12 cellular contexts compared by ENCODE assay signal in genomic region chr3:188051801-188052228, GRCh38.
A peak's percentile ranks its signal among the peaks of the same experiment; 100 is the strongest.
DNase-seq lines count a peak whose midpoint lies in the region; ATAC-seq and TF ChIP-seq lines count a peak whose summit lies in the region.
"Had no signal": no experiment of that assay in that cellular context is flagged by ENCODE, and none has a peak within 500 bp of the region (broad histone marks: within the 10 kb centered on the region; RNA-seq: fewer than 3 reads in every experiment).

No MANE protein-coding gene starts in this region.

- H3K9me3 ChIP-seq in SK-N-SH (no peaks in the 10 kb centered on the region), right cardiac atrium (ENCODE audit: control insufficient read depth, low read length) (no peaks in the 10 kb centered on the region), GM23248 (ENCODE audit: low read depth) (no peaks in the 10 kb centered on the region)
- H3K9me3 ChIP-seq: HAP-1 had no signal

- H3K36me3 Mint-ChIP-seq in activated CD8-positive, alpha-beta memory T cell treated with anti-CD3 and anti-CD28 coated beads, Interleukin-2, amount 10 ng/mL, durations not matched to agents 7 days and 5 days: no peaks in the 10 kb centered on the region

- H3K4me2 ChIP-seq in SK-N-SH (peak overlapping the region; percentile 29; the same call in 1 of the 2 replicates), GM23248 (ENCODE audit: unreplicated experiment) (no peak overlapping the region)

- no peaks in the 10 kb centered on the region for H3K79me2 ChIP-seq in SK-N-SH (ENCODE audit: insufficient read depth)
- H3K79me2 ChIP-seq in GM23248 (ENCODE audit: insufficient read depth): no peaks in the 10 kb centered on the region

- no peak overlapping the region for H3K27ac ChIP-seq in SK-N-SH (ENCODE audit: low read depth in 2 of 2, low read length in 1 of 2)
- H3K27ac ChIP-seq in right cardiac atrium (ENCODE audit: low read length): peak overlapping the region; percentile 94
- peak overlapping the region; percentile 53 for H3K27ac ChIP-seq in urinary bladder (ENCODE audit: low read depth)
- no peak overlapping the region for H3K27ac ChIP-seq in GM23248
- H3K27ac ChIP-seq: 22Rv1 had no signal

- no peak for TF ChIP-seq CTCF in SK-N-SH (IDR thresholded peaks at IDR 0.05)

- TF ChIP-seq RAD21 in SK-N-SH (IDR thresholded peaks at IDR 0.05; ENCODE audit: low read length): no peak

- H2AFZ ChIP-seq in SK-N-SH (ENCODE audit: low read depth) (no peak overlapping the region), GM23248 (no peak overlapping the region)

- WGBS in SK-N-SH (ENCODE audit: low lambda C conversion rate): 75% methylated on average over 9 of the region's 9 CpGs
- WGBS in right cardiac atrium: 44% methylated on average over 9 of the region's 9 CpGs
- WGBS in urinary bladder: 35% methylated on average over 9 of the region's 9 CpGs
- 75 to 84% methylated on average over 8 to 9 of the region's 9 CpGs for WGBS in GM23248 (ENCODE audit: low coverage in 1 of 2, low lambda C conversion rate in 2 of 2, missing lambda C conversion rate in 2 of 2), 2 experiments

- H3K4me3 ChIP-seq in SK-N-SH (ENCODE audit: low read depth in 2 of 2, low read length in 1 of 2) (no peak overlapping the region), right cardiac atrium (ENCODE audit: low read length) (no peak overlapping the region), urinary bladder (ENCODE audit: low read depth, low read length) (no peak overlapping the region), GM23248 (no peak overlapping the region)
- H3K4me3 ChIP-seq: HAP-1 had no signal

- in situ Hi-C loops in GM23248 (cut with MboI): no loop called here

- H3K4me1 ChIP-seq in SK-N-SH (ENCODE audit: control insufficient read depth in 1 of 2, insufficient read depth in 2 of 2, low read depth in 1 of 2, low read length in 1 of 2) (peaks cover 0 to 23% of the 10 kb centered on the region in 2 experiments; a peak in 2 of 4 replicates), right cardiac atrium (ENCODE audit: control insufficient read depth, insufficient read depth, low read length) (peaks cover 3% of the 10 kb centered on the region), urinary bladder (ENCODE audit: insufficient read depth) (no peaks in the 10 kb centered on the region), GM23248 (ENCODE audit: insufficient read depth) (peaks cover 8% of the 10 kb centered on the region)
- H3K4me1 ChIP-seq: HAP-1 had no signal

- H3K9me2 ChIP-seq in SK-N-SH: no peaks in the 10 kb centered on the region
- no peaks in the 10 kb centered on the region for H3K9me2 ChIP-seq in GM23248 (ENCODE audit: insufficient read depth)

- CTCF ChIA-PET in SK-N-SH (lab: Yijun Ruan, JAX): interaction anchor here (1.6 kb wide), 1 partner anchor 311 kb away, joined by 4 read pairs; no protein-coding TSS in a partner anchor
- CTCF ChIA-PET in activated CD8-positive, alpha-beta memory T cell treated with anti-CD3 and anti-CD28 coated beads, Interleukin-2, amount 10 ng/mL, durations not matched to agents 7 days and 5 days (lab: Charles Lee): interaction anchor here (0.9 to 1.2 kb wide), 2 partner anchors 30 to 311 kb away, joined by 3 to 4 read pairs; no protein-coding TSS in a partner anchor

- peaks cover 17% of the 10 kb centered on the region for H3K4me1 Mint-ChIP-seq in activated CD8-positive, alpha-beta memory T cell treated with anti-CD3 and anti-CD28 coated beads, Interleukin-2, amount 10 ng/mL, durations not matched to agents 7 days and 5 days

- no peak overlapping the region for H3K4me3 Mint-ChIP-seq in activated CD8-positive, alpha-beta memory T cell treated with anti-CD3 and anti-CD28 coated beads, Interleukin-2, amount 10 ng/mL, durations not matched to agents 7 days and 5 days
- H3K4me3 Mint-ChIP-seq: activated CD4-positive, alpha-beta memory T cell treated with anti-CD3 and anti-CD28 coated beads, Interleukin-2, amount 10 ng/mL, durations not matched to agents 7 days and 5 days had no signal

- H3K27me3 ChIP-seq in SK-N-SH (ENCODE audit: insufficient read depth) (no peaks in the 10 kb centered on the region), right cardiac atrium (ENCODE audit: control insufficient read depth, insufficient read depth) (no peaks in the 10 kb centered on the region), GM23248 (replicated peaks; ENCODE audit: insufficient read depth) (no peaks in the 10 kb centered on the region)

- no peaks in the 10 kb centered on the region for H3K9me3 Mint-ChIP-seq in activated CD8-positive, alpha-beta memory T cell treated with anti-CD3 and anti-CD28 coated beads, Interleukin-2, amount 10 ng/mL, durations not matched to agents 7 days and 5 days (ENCODE audit: low read depth)
- H3K9me3 Mint-ChIP-seq: activated CD4-positive, alpha-beta memory T cell treated with anti-CD3 and anti-CD28 coated beads, Interleukin-2, amount 10 ng/mL, durations not matched to agents 7 days and 5 days had no signal

- H3F3A ChIP-seq in SK-N-SH (replicated peaks; ENCODE audit: insufficient read depth) (peaks cover 3% of the 10 kb centered on the region), GM23248 (ENCODE audit: insufficient read depth) (no peaks in the 10 kb centered on the region)

- no peak overlapping the region for H3K9ac ChIP-seq in SK-N-SH
- no peak overlapping the region for H3K9ac ChIP-seq in GM23248

- ATAC-seq in SK-N-SH treated with all-trans-retinoic acid at 6 μM for 48 hours (no peak), right cardiac atrium (peak; percentile 64 to 72), GM18858 (IDR thresholded peaks at IDR 0.05; ENCODE audit: unreplicated experiment) (no peak)
- no peak for ATAC-seq in activated CD8-positive, alpha-beta memory T cell treated with anti-CD3 and anti-CD28 coated beads, Interleukin-2, amount 10 ng/mL, durations not matched to agents 7 days and 5 days

- DNase-seq in SK-N-SH (no peak), right cardiac atrium (peak; percentile 77 to 89 (median 86)), occipital lobe (lab: John Stamatoyannopoulos, UW) (peak; percentile 60), GM23248 (no peak)
- DNase-seq in activated CD8-positive, alpha-beta memory T cell treated with anti-CD3 and anti-CD28 coated beads, Interleukin-2, amount 10 ng/mL, durations not matched to agents 7 days and 5 days: no peak
- DNase-seq: activated CD4-positive, alpha-beta memory T cell treated with anti-CD3 and anti-CD28 coated beads, Interleukin-2, amount 10 ng/mL, durations not matched to agents 7 days and 5 days; stimulated activated naive CD4-positive, alpha-beta T cell treated with Interleukin-2 at 50 U/mL for 16 hours had no signal

- intact Hi-C loops in right cardiac atrium (cut with DNase I): loop anchor here in 3 of 4 donors (5.0 to 10.0 kb wide), 5 partner anchors 103 to 900 kb away; partner anchors contain the start of genes BCL6 (in 1 of the 3) and LPP (in 1 of the 3)

- no peaks in the 10 kb centered on the region for H4K20me1 ChIP-seq in SK-N-SH (ENCODE audit: insufficient read depth)
- no peaks in the 10 kb centered on the region for H4K20me1 ChIP-seq in GM23248 (ENCODE audit: insufficient read depth)

- POLR2A ChIA-PET in SK-N-SH (lab: Yijun Ruan, JAX): no interaction called here

- no peak overlapping the region for H3K27ac Mint-ChIP-seq in activated CD8-positive, alpha-beta memory T cell treated with anti-CD3 and anti-CD28 coated beads, Interleukin-2, amount 10 ng/mL, durations not matched to agents 7 days and 5 days
- H3K27ac Mint-ChIP-seq: activated CD4-positive, alpha-beta memory T cell treated with anti-CD3 and anti-CD28 coated beads, Interleukin-2, amount 10 ng/mL, durations not matched to agents 7 days and 5 days had no signal

- H3K36me3 ChIP-seq in SK-N-SH (replicated peaks in 1 of 2; ENCODE audit: control insufficient read depth in 1 of 2, insufficient read depth in 2 of 2, low read length in 1 of 2): no peaks in the 10 kb centered on the region
- no peaks in the 10 kb centered on the region for H3K36me3 ChIP-seq in urinary bladder (ENCODE audit: insufficient read depth)
- no peaks in the 10 kb centered on the region for H3K36me3 ChIP-seq in GM23248 (ENCODE audit: low read depth)
- H3K36me3 ChIP-seq: HAP-1 had no signal

- H3K27me3 Mint-ChIP-seq in activated CD8-positive, alpha-beta memory T cell treated with anti-CD3 and anti-CD28 coated beads, Interleukin-2, amount 10 ng/mL, durations not matched to agents 7 days and 5 days: peaks cover 3% of the 10 kb centered on the region
- H3K27me3 Mint-ChIP-seq: activated CD4-positive, alpha-beta memory T cell treated with anti-CD3 and anti-CD28 coated beads, Interleukin-2, amount 10 ng/mL, durations not matched to agents 7 days and 5 days had no signal

- TF ChIP-seq EP300 in SK-N-SH (IDR thresholded peaks at IDR 0.05; ENCODE audit: borderline replicate concordance in 1 of 2, low read depth in 1 of 2, low read length in 1 of 2): no peak

TF ChIP-seq in SK-N-SH, 30 proteins besides CTCF, POLR2A, EP300 and RAD21:
- TF ChIP-seq TEAD4 (IDR thresholded peaks at IDR 0.05; ENCODE audit: borderline replicate concordance, insufficient read depth) (no peak), FOXM1 (IDR thresholded peaks at IDR 0.05; ENCODE audit: low read depth) (no peak)

TF ChIP-seq in SK-N-SH treated with all-trans-retinoic acid at 6 μM for 48 hours, 23 proteins besides CTCF, POLR2A, EP300 and RAD21 (continues in another document):
- TF ChIP-seq CSDC2 (CRISPR knock-in tag; IDR thresholded peaks at IDR 0.05) (no peak), ZC3H10 (CRISPR knock-in tag; IDR thresholded peaks at IDR 0.05) (no peak), TSHZ2 (CRISPR knock-in tag; IDR thresholded peaks at IDR 0.05) (no peak), TOX (CRISPR knock-in tag; IDR thresholded peaks at IDR 0.05; ENCODE audit: borderline replicate concordance) (no peak), ARNTL (CRISPR knock-in tag; IDR thresholded peaks at IDR 0.05; ENCODE audit: borderline replicate concordance, low read depth) (no peak)

Comparison
In these comparisons a context has a peak if more than half of its experiments do, and no peak if none do; other contexts are left out.
1. DNase-seq: peak in right cardiac atrium (3 of 3) and occipital lobe (single experiment); none in SK-N-SH (single experiment), activated CD8-positive, alpha-beta memory T cell treated with anti-CD3 and anti-CD28 coated beads, Interleukin-2, amount 10 ng/mL, durations not matched to agents 7 days and 5 days (single experiment) and GM23248 (single experiment).
2. H3K27ac ChIP-seq: peak in right cardiac atrium (single experiment) and urinary bladder (single experiment); none in SK-N-SH (0 of 2) and GM23248 (single experiment).
3. ATAC-seq: peak in right cardiac atrium (2 of 2); none in SK-N-SH treated with all-trans-retinoic acid at 6 μM for 48 hours (single experiment), activated CD8-positive, alpha-beta memory T cell treated with anti-CD3 and anti-CD28 coated beads, Interleukin-2, amount 10 ng/mL, durations not matched to agents 7 days and 5 days (single experiment) and GM18858 (single experiment).